21 cellular contexts compared by ENCODE assay signal in the genomic region with DNA sequence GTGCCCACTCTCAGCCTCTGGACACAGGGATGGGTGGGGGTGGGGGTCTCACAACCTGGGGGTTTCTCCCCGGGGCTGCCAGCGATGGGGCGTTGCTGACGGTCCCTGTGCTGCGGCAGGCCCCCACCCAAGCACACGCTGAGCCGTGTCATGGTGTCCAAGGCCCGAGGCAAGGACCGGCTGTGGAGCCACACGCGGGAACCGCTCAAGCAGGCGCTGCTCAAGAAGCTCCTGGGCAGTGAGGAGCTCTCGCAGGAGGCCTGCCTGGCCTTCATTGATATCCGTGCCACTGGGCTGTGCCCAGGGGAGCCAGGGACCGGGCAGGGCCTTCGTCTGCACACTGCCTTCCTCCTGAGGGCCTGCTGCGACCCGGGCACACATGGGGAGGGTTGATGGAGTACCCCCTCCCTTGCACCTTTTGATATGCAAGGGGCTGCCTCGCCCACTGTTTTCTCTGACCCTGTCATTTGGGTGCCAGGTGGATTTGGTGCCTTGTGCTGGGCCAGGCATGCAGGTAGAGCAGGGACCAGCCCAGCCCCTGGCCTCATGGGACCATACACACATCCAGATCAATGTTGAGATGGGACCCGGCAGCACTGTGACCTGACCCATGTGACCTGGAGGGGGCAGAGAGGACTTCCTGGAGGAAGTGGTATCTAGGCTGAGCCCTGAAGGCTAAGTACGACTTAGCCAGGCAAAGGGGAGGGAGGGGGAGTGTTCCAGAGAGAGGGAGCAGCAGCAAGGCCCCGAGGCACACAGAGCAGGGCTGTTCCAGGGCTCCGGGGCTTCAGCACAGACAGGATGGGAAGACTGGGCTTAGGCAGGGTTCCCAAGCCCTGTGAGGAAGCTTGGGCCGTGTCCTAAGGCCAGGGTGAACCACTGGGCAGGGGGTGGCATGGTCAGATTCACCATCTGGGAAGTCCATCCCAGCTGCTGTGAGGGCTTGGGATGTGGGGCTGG.
DNase-seq lines count a peak whose midpoint lies in the region; ATAC-seq, FAIRE-seq and TF ChIP-seq lines count a peak whose summit lies in the region.
"Had no signal": no experiment of that assay in that cellular context is flagged by ENCODE, and none has a peak within 500 bp of the region (broad histone marks: within the 10 kb centered on the region; RNA-seq: fewer than 3 reads in every experiment).

No MANE protein-coding gene starts in this region.

- H3K27me3 Mint-ChIP-seq in progenitor cell of endocrine pancreas, result peaks cover 4% of the 10 kb centered on the region
- H3K27me3 Mint-ChIP-seq in MCF 10A (ENCODE audit: insufficient read depth, unreplicated experiment), result no peaks in the 10 kb centered on the region
- H3K27me3 Mint-ChIP-seq: naive thymus-derived CD8-positive, alpha-beta T cell had no signal

- H3K9me3 ChIP-seq in BLaER1 (no peaks in the 10 kb centered on the region), WERI-Rb-1 (ENCODE audit: severe bottlenecking) (no peaks in the 10 kb centered on the region), HepG2 (ENCODE audit: low read length) (no peaks in the 10 kb centered on the region)
- H3K9me3 ChIP-seq: prostate gland had no signal

- 88% methylated on average over 4 of the region's 25 CpGs for WGBS in HepG2 (ENCODE audit: low lambda C conversion rate)

- H3K27ac ChIP-seq in BLaER1, result peak overlapping the region; percentile 87
- H3K27ac ChIP-seq in WERI-Rb-1, result no peak overlapping the region
- H3K27ac ChIP-seq in HepG2 (ENCODE audit: extremely low read length, insufficient read depth, low read length), result no peak overlapping the region
- H3K27ac ChIP-seq: cardiac muscle cell, epithelial cell of prostate, prostate gland had no signal

- DNase-seq in ELF-1 (ENCODE audit: low read depth, low spot score) (peak; percentile 30), WERI-Rb-1 (peak; percentile 5), progenitor cell of endocrine pancreas (ENCODE audit: low spot score, unreplicated experiment) (no peak), HepG2 (ENCODE audit: low spot score) (no peak), NCI-H2081 (lab: John Stamatoyannopoulos, UW) (no peak), MCF 10A (ENCODE audit: unreplicated experiment) (no peak), anterior cingulate cortex (lab: John Stamatoyannopoulos, UW) (no peak)
- DNase-seq: foreskin fibroblast; Kasumi-1; kidney glomerular epithelial cell; NCI-H146; NCI-H69; SHP77 treated with DMSO at 0.1 percent for 48 hours; stimulated activated CD4-positive, alpha-beta T cell treated with anti-CD3 and anti-CD28 coated beads, Interleukin-4, amount 100 ng/mL, for 24 hours had no signal

- TF ChIP-seq EP300 in HepG2 (IDR thresholded peaks at IDR 0.05; ENCODE audit: low read depth in 2 of 2, low read length in 2 of 2) (no peak), HepG2 (CRISPR knock-in tag; IDR thresholded peaks at IDR 0.05; ENCODE audit: borderline replicate concordance) (no peak)

- H3K27me3 ChIP-seq in BLaER1 (no peaks in the 10 kb centered on the region), WERI-Rb-1 (ENCODE audit: insufficient read depth, low read depth, severe bottlenecking) (no peaks in the 10 kb centered on the region), HepG2 (ENCODE audit: control insufficient read depth in 1 of 2, insufficient read depth in 2 of 2, low read length in 2 of 2) (no peaks in the 10 kb centered on the region)
- H3K27me3 ChIP-seq: cardiac muscle cell had no signal

- POLR2A ChIA-PET in HepG2 (lab: Yijun Ruan, JAX) (no interaction called here), MCF 10A (lab: Yijun Ruan, JAX) (no interaction called here)

- H3K4me3 ChIP-seq in BLaER1, result peak overlapping the region; percentile 47; the same call in 1 of the 2 replicates
- H3K4me3 ChIP-seq in WERI-Rb-1 (ENCODE audit: low read depth, low read length), result no peak overlapping the region
- H3K4me3 ChIP-seq in HepG2 (replicated peaks in 1 of 3; ENCODE audit: insufficient read depth in 1 of 3, low read depth in 2 of 3, low read length in 3 of 3), result no peak overlapping the region
- H3K4me3 ChIP-seq: cardiac muscle cell, prostate gland, smooth muscle cell had no signal

- H3K9ac ChIP-seq in BLaER1, result peak overlapping the region; percentile 71
- H3K9ac ChIP-seq in HepG2 (ENCODE audit: insufficient read depth, low read depth, low read length), result no peak overlapping the region

- H3K4me1 Mint-ChIP-seq in progenitor cell of endocrine pancreas (ENCODE audit: low read depth) (no peaks in the 10 kb centered on the region), MCF 10A (ENCODE audit: insufficient read depth, unreplicated experiment) (no peaks in the 10 kb centered on the region)

- BruUV-seq in HepG2 (replicated peaks; lab: Mats Ljungman, UMichigan), result no TSS peak
- BruUV-seq in MCF 10A (replicated peaks; lab: Mats Ljungman, UMichigan), result no TSS peak

- H4K20me1 ChIP-seq in BLaER1, result no peaks in the 10 kb centered on the region
- H4K20me1 ChIP-seq in HepG2 (ENCODE audit: insufficient read depth, low read length), result no peaks in the 10 kb centered on the region

- TF ChIP-seq CTCF in WERI-Rb-1 (IDR thresholded peaks at IDR 0.05; ENCODE audit: low read depth, low read length) (no peak), progenitor cell of endocrine pancreas (IDR thresholded peaks at IDR 0.05; ENCODE audit: unreplicated experiment) (no peak), HepG2 (CRISPR knock-in tag; IDR thresholded peaks at IDR 0.05) (no peak), MCF 10A (IDR thresholded peaks at IDR 0.05; ENCODE audit: unreplicated experiment) (no peak)

- H3K36me3 ChIP-seq in BLaER1 (no peaks in the 10 kb centered on the region), WERI-Rb-1 (peaks cover 82% of the 10 kb centered on the region), HepG2 (replicated peaks in 1 of 2; ENCODE audit: control insufficient read depth in 1 of 2, insufficient read depth in 2 of 2, low read length in 2 of 2) (no peaks in the 10 kb centered on the region)
- H3K36me3 ChIP-seq: cardiac muscle cell, prostate gland had no signal

- intact Hi-C loops in HepG2 (cut with micrococcal nuclease; ENCODE audit: unreplicated experiment), result no loop called here
- intact Hi-C loops in MCF 10A (cut with micrococcal nuclease), result no loop called here

- FAIRE-seq in HepG2 (lab: Jason Lieb, UNC), result no peak

- H3K27ac Mint-ChIP-seq in progenitor cell of endocrine pancreas (peak overlapping the region; percentile 69), MCF 10A (ENCODE audit: low read depth, unreplicated experiment) (no peak overlapping the region)
- H3K27ac Mint-ChIP-seq: activated T-helper 2 cell treated with anti-CD3 and anti-CD28 coated beads, Interferon-gamma antibody, Interleukin-2, Interleukin-4, amounts not matched to agents 10 μg/mL and 5 μg/mL and 100 μg/mL, durations not matched to agents 14 hours and 24 hours and 36 hours had no signal

- TF ChIP-seq POLR2A in HepG2 (IDR thresholded peaks at IDR 0.05; ENCODE audit: insufficient read depth in 1 of 2, low read depth in 2 of 2, low read length in 2 of 2), result no peak

- H3K79me2 ChIP-seq in HepG2 (ENCODE audit: insufficient read depth, low read length), result no peaks in the 10 kb centered on the region

- no peak overlapping the region for H3K4me3 Mint-ChIP-seq in progenitor cell of endocrine pancreas (ENCODE audit: low read depth)
- no peak overlapping the region for H3K4me3 Mint-ChIP-seq in MCF 10A (ENCODE audit: unreplicated experiment)
- H3K4me3 Mint-ChIP-seq: naive thymus-derived CD8-positive, alpha-beta T cell had no signal

- no peaks in the 10 kb centered on the region for H3K9me3 Mint-ChIP-seq in progenitor cell of endocrine pancreas (ENCODE audit: low read depth)
- no peaks in the 10 kb centered on the region for H3K9me3 Mint-ChIP-seq in MCF 10A (ENCODE audit: unreplicated experiment)
- H3K9me3 Mint-ChIP-seq: activated T-helper 2 cell treated with anti-CD3 and anti-CD28 coated beads, Interferon-gamma antibody, Interleukin-2, Interleukin-4, amounts not matched to agents 10 μg/mL and 5 μg/mL and 100 μg/mL, durations not matched to agents 14 hours and 24 hours and 36 hours; naive thymus-derived CD8-positive, alpha-beta T cell had no signal

- in situ Hi-C loops in HepG2 (cut with HindIII; ENCODE audit: extremely low pct_ligation_motif_present, low pct_unique_long_range_greater_than_20kb), result no loop called here

- no peak for ATAC-seq in HepG2
- ATAC-seq: naive thymus-derived CD8-positive, alpha-beta T cell had no signal

- H3K4me1 ChIP-seq in BLaER1, result peaks cover 72% of the 10 kb centered on the region
- H3K4me1 ChIP-seq in HepG2 (ENCODE audit: insufficient read depth, low read length), result no peaks in the 10 kb centered on the region
- H3K4me1 ChIP-seq: prostate gland had no signal

- H3K36me3 Mint-ChIP-seq in progenitor cell of endocrine pancreas (ENCODE audit: insufficient read depth) (no peaks in the 10 kb centered on the region), MCF 10A (ENCODE audit: insufficient read depth, unreplicated experiment) (no peaks in the 10 kb centered on the region)
- H3K36me3 Mint-ChIP-seq: naive thymus-derived CD8-positive, alpha-beta T cell had no signal

- CTCF ChIA-PET in HepG2 (lab: Yijun Ruan, JAX; ENCODE audit: low intra/inter-chr PET ratio, low total read pairs), result no interaction called here
- CTCF ChIA-PET in MCF 10A (lab: Yijun Ruan, JAX), result interaction anchor here (0.8 kb wide), 1 partner anchor 8 kb away, joined by 3 read pairs; no protein-coding TSS in a partner anchor

- no peak overlapping the region for H2AFZ ChIP-seq in HepG2 (ENCODE audit: low read length)

- H3K4me2 ChIP-seq in BLaER1, result peak overlapping the region; percentile 88
- H3K4me2 ChIP-seq in HepG2 (ENCODE audit: low read depth, low read length), result no peak overlapping the region
- H3K4me2 ChIP-seq: smooth muscle cell had no signal

- TF ChIP-seq RAD21 in HepG2 (CRISPR knock-in tag; IDR thresholded peaks at IDR 0.05), result no peak

Comparison
In these comparisons a context has a peak if more than half of its experiments do, and no peak if none do; other contexts are left out.
1. DNase-seq: peak in ELF-1 (single experiment) and WERI-Rb-1 (single experiment); none in progenitor cell of endocrine pancreas (single experiment), HepG2 (single experiment), NCI-H2081 (0 of 2), MCF 10A (single experiment) and anterior cingulate cortex (0 of 58).